In the genomic region with DNA sequence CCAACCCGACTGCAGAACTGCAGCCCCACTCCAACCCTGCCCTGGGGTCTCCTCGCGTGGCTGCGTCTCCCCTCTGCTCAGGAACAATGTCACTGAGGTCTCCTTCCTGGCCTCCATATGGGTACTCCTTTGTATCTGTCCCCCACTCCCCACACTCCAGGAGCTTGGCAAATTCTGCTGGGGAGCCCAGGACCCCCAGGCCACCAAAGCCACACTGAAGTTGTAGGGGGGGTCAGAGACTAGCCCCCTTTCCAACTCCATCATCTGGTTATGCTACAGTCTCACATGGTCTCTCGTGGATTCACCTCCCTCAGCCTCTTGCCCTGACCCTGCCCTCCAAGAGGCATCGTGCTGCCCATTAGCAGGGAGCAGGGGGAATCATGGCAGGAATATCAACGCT, we compare ENCODE assay signal across 18 cellular contexts.
DNase-seq lines count a peak whose midpoint lies in the region; ATAC-seq and TF ChIP-seq lines count a peak whose summit lies in the region.
"Had no signal": no experiment of that assay in that cellular context is flagged by ENCODE, and none has a peak within 500 bp of the region (broad histone marks: within the 10 kb centered on the region; RNA-seq: fewer than 3 reads in every experiment).

No MANE protein-coding gene starts in this region.

- no peaks in the 10 kb centered on the region for H3K36me3 ChIP-seq in WERI-Rb-1
- H3K36me3 ChIP-seq in lung (ENCODE audit: control insufficient read depth in 2 of 2, insufficient read depth in 2 of 2, low read length in 2 of 2) = no peaks in the 10 kb centered on the region
- H3K36me3 ChIP-seq: BLaER1 had no signal

- H3K4me1 ChIP-seq in lung (ENCODE audit: control insufficient read depth in 2 of 2, insufficient read depth in 2 of 2, low read length in 2 of 2) = no peaks in the 10 kb centered on the region
- H3K4me1 ChIP-seq: BLaER1 had no signal

- 84 to 86% methylated on average over 7 of the region's 7 CpGs for WGBS in lung, 2 donors

- ATAC-seq in lung (ENCODE audit: insufficient read depth, low FRiP score) = no peak
- ATAC-seq in HG02870 (IDR thresholded peaks at IDR 0.05; ENCODE audit: unreplicated experiment) = no peak
- no peak for ATAC-seq in GM19397 (IDR thresholded peaks at IDR 0.05; ENCODE audit: unreplicated experiment)
- ATAC-seq in HG03442 (IDR thresholded peaks at IDR 0.05; ENCODE audit: unreplicated experiment) = no peak
- ATAC-seq: HCT116 had no signal

- H3K9me3 Mint-ChIP-seq in osteocyte (ENCODE audit: unreplicated experiment) = no peaks in the 10 kb centered on the region

- peaks cover 6% of the 10 kb centered on the region for H3K9me3 ChIP-seq in WERI-Rb-1 (ENCODE audit: severe bottlenecking)
- H3K9me3 ChIP-seq in lung (ENCODE audit: control insufficient read depth in 2 of 2, insufficient read depth in 1 of 2, low read length in 1 of 2) = no peaks in the 10 kb centered on the region
- H3K9me3 ChIP-seq: BLaER1 had no signal

- H3K27me3 Mint-ChIP-seq in osteocyte (ENCODE audit: unreplicated experiment) = peaks cover 12% of the 10 kb centered on the region

- H3K27me3 ChIP-seq in WERI-Rb-1 (ENCODE audit: insufficient read depth, low read depth, severe bottlenecking) = no peaks in the 10 kb centered on the region
- no peaks in the 10 kb centered on the region for H3K27me3 ChIP-seq in lung (ENCODE audit: control insufficient read depth, insufficient read depth)
- H3K27me3 ChIP-seq: BLaER1 had no signal

- TF ChIP-seq CTCF in WERI-Rb-1 (IDR thresholded peaks at IDR 0.05; ENCODE audit: low read depth, low read length) (no peak), lung (IDR thresholded peaks at IDR 0.05; ENCODE audit: control extremely low read depth, extremely low read depth) (no peak), osteocyte (IDR thresholded peaks at IDR 0.05) (no peak)

- no peak overlapping the region for H3K4me3 ChIP-seq in WERI-Rb-1 (ENCODE audit: low read depth, low read length)
- H3K4me3 ChIP-seq in lung = no peak overlapping the region
- H3K4me3 ChIP-seq: BLaER1 had no signal

- H3K27ac ChIP-seq in WERI-Rb-1 (peak overlapping the region; percentile 2; the same call in 1 of the 2 replicates), lung (ENCODE audit: low read depth in 1 of 2, low read length in 1 of 2) (no peak overlapping the region)
- H3K27ac ChIP-seq: BLaER1 had no signal

- H3K36me3 Mint-ChIP-seq in osteocyte (ENCODE audit: unreplicated experiment) = no peaks in the 10 kb centered on the region
- H3K36me3 Mint-ChIP-seq: CD14-positive monocyte; CD4-positive, alpha-beta memory T cell had no signal

- no peaks in the 10 kb centered on the region for H3K4me1 Mint-ChIP-seq in osteocyte (ENCODE audit: unreplicated experiment)
- H3K4me1 Mint-ChIP-seq: CD14-positive monocyte; CD4-positive, alpha-beta memory T cell had no signal

- H3K4me3 Mint-ChIP-seq in osteocyte (ENCODE audit: unreplicated experiment) = no peak overlapping the region
- H3K4me3 Mint-ChIP-seq: CD14-positive monocyte; CD4-positive, alpha-beta memory T cell; HFFc6 had no signal

- H3K27ac Mint-ChIP-seq in osteocyte (ENCODE audit: unreplicated experiment) = no peak overlapping the region
- H3K27ac Mint-ChIP-seq: CD14-positive monocyte; CD4-positive, alpha-beta memory T cell; HFFc6 had no signal

- DNase-seq in WERI-Rb-1 (no peak), lung (ENCODE audit: low spot score) (peak; percentile 17), osteocyte (ENCODE audit: extremely low spot score, unreplicated experiment) (peak; percentile 64), SHP77 treated with DMSO at 0.1 percent for 48 hours (lab: John Stamatoyannopoulos, UW) (no peak)
- DNase-seq: 8988T; CD4-positive, alpha-beta memory T cell; DMS153; DMS79 treated with DMSO at 0.1 percent for 48 hours; GF-D8; GOT3; H7; HFFc6 had no signal

Comparison
In these comparisons a context has a peak if more than half of its experiments do, and no peak if none do; other contexts are left out.
1. DNase-seq: peak in lung (single experiment) and osteocyte (single experiment); none in WERI-Rb-1 (single experiment) and SHP77 treated with DMSO at 0.1 percent for 48 hours (single experiment).